ENCODE assay signal across 1 cellular context in genomic region chr16:81514041-81514559, GRCh38.
TF ChIP-seq lines count a peak whose summit lies in the region.

No MANE protein-coding gene starts in this region.

TF ChIP-seq in GM12878, 131 proteins besides CTCF, POLR2A, EP300 and RAD21 (continued from another document):
- no peak for TF ChIP-seq ZNF592 (IDR thresholded peaks at IDR 0.05)
- no peak for TF ChIP-seq E2F8 (IDR thresholded peaks at IDR 0.05; ENCODE audit: low read depth, partially characterized antibody)
- no peak for TF ChIP-seq MYB (IDR thresholded peaks at IDR 0.05; ENCODE audit: borderline replicate concordance, low read depth, low read length)
- no peak for TF ChIP-seq ASH2L (IDR thresholded peaks at IDR 0.05; ENCODE audit: borderline replicate concordance, low read depth)
- TF ChIP-seq RUNX3 (IDR thresholded peaks at IDR 0.05; ENCODE audit: low read length): peak; percentile 96
- TF ChIP-seq MTA3 (IDR thresholded peaks at IDR 0.05; ENCODE audit: borderline replicate concordance, low read length): peak; percentile 82; the same call in 1 of the 2 replicates
- TF ChIP-seq CHD2 (IDR thresholded peaks at IDR 0.05; ENCODE audit: borderline replicate concordance, low read depth, low read length): 0 out of 2 replicates have a peak, but pooled peaks have one; percentile 29
- 0 out of 2 replicates have a peak, but pooled peaks have one; percentile 14 for TF ChIP-seq NBN (IDR thresholded peaks at IDR 0.05)
- peak; percentile 66; the same call in 1 of the 2 replicates for TF ChIP-seq NFIC (IDR thresholded peaks at IDR 0.05; ENCODE audit: low read depth, low read length)
- TF ChIP-seq PAX5 (IDR thresholded peaks at IDR 0.05; ENCODE audit: borderline replicate concordance, low read depth, low read length): 0 out of 2 replicates have a peak, but pooled peaks have one; percentile 35
- TF ChIP-seq CBFB (IDR thresholded peaks at IDR 0.05; ENCODE audit: low read depth): peak; percentile 70
- TF ChIP-seq ZNF217 (IDR thresholded peaks at IDR 0.05): peak; percentile 62; the same call in 1 of the 2 replicates
- no peak for TF ChIP-seq E4F1 (IDR thresholded peaks at IDR 0.05; ENCODE audit: borderline replicate concordance, partially characterized antibody)
- peak; percentile 68; the same call in 1 of the 2 replicates for TF ChIP-seq TBL1XR1 (IDR thresholded peaks at IDR 0.05; ENCODE audit: low read depth, low read length)
- TF ChIP-seq HSF1 (IDR thresholded peaks at IDR 0.05; ENCODE audit: low read depth, low read length): 0 out of 2 replicates have a peak, but pooled peaks have one; percentile 65
- no peak for TF ChIP-seq ELK1 (IDR thresholded peaks at IDR 0.05; ENCODE audit: low read depth, low read length)
- peak; percentile 53; the same call in 1 of the 2 replicates for TF ChIP-seq ATF7 (IDR thresholded peaks at IDR 0.05; ENCODE audit: low read depth)
- TF ChIP-seq WRNIP1 (IDR thresholded peaks at IDR 0.05; ENCODE audit: borderline replicate concordance, low read depth, low read length): 0 out of 2 replicates have a peak, but pooled peaks have one; percentile 63
- peak; percentile 55; the same call in 1 of the 2 replicates for TF ChIP-seq ATF2 (IDR thresholded peaks at IDR 0.05; ENCODE audit: low read length)
- TF ChIP-seq TAF1 (IDR thresholded peaks at IDR 0.05; ENCODE audit: borderline replicate concordance, low read depth, low read length): no peak
- TF ChIP-seq MEF2B (IDR thresholded peaks at IDR 0.05; ENCODE audit: partially characterized antibody, poor library complexity, severe bottlenecking): peak; percentile 74
- peak; percentile 93 for TF ChIP-seq POU2F2 (IDR thresholded peaks at IDR 0.05; ENCODE audit: borderline replicate concordance, low read depth, low read length)
- TF ChIP-seq HDGF (IDR thresholded peaks at IDR 0.05): 0 out of 2 replicates have a peak, but pooled peaks have one; percentile 42
- TF ChIP-seq NR2F1 (conservative IDR thresholded peaks at IDR 0.05): peak; percentile 25; the same call in 1 of the 2 replicates
- no peak for TF ChIP-seq RELA (IDR thresholded peaks at IDR 0.05; ENCODE audit: borderline replicate concordance, partially characterized antibody)
- TF ChIP-seq SMC3 (IDR thresholded peaks at IDR 0.05; ENCODE audit: borderline replicate concordance, low read length): no peak
- TF ChIP-seq SREBF1 (IDR thresholded peaks at IDR 0.05; ENCODE audit: low read length): no peak
- TF ChIP-seq EGR1 (IDR thresholded peaks at IDR 0.05; ENCODE audit: borderline replicate concordance in 1 of 2, low read depth in 2 of 2, low read length in 2 of 2): peak in 1 of 2 experiments; percentile 90; a peak in 2 of 3 replicates
- peak; percentile 86 for TF ChIP-seq IKZF1 (conservative IDR thresholded peaks at IDR 0.05)
- no peak for TF ChIP-seq ESRRA (IDR thresholded peaks at IDR 0.05; ENCODE audit: low read length)
- TF ChIP-seq MEF2A (IDR thresholded peaks at IDR 0.05; ENCODE audit: insufficient read depth, low read depth, low read length): peak; percentile 84
- TF ChIP-seq SMAD1 (IDR thresholded peaks at IDR 0.05; ENCODE audit: low read depth, partially characterized antibody): no peak
